ENCODE assay signal across 15 cellular contexts in the genomic region with DNA sequence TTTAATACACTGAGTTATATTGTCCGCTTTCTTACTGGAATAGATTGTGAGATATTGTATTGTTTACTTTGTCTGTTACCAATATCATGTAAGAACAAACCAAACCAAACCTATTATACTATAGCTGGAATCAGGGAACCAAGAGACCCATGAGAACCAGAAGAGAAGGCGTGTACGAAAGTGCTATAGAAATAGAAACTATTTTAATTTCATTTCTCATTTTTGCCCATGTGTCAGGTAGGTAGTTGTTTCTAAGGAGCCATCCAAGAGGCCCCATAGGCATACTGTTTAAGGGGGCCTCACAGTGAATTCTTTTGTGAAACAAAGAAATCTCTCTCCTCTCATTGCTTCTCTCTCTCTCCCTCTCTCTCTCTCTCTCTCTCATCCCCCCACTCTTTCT.
"Had no signal": no experiment of that assay in that cellular context is flagged by ENCODE, and none has a peak within 500 bp of the region (broad histone marks: within the 10 kb centered on the region; RNA-seq: fewer than 3 reads in every experiment).

No MANE protein-coding gene starts in this region.

- H3K4me1 Mint-ChIP-seq: activated CD8-positive, alpha-beta memory T cell treated with anti-CD3 and anti-CD28 coated beads, Interleukin-2, amount 10 ng/mL, durations not matched to agents 7 days and 5 days; memory B cell; stimulated activated memory B cell treated with anti-CD40 and anti-IgM and Interleukin-4, amounts not matched to agents 10 μg/mL and 1 μg/mL and 100 μg/mL, for 72 hours had no signal

- H3K36me3 ChIP-seq: tibial artery, WERI-Rb-1 had no signal

- H3K27ac ChIP-seq: foreskin keratinocyte, tibial artery, WERI-Rb-1 had no signal

- H3K9me3 ChIP-seq: mucosa of descending colon, tibial artery had no signal

- H3K27ac Mint-ChIP-seq: activated CD4-positive, alpha-beta memory T cell treated with anti-CD3 and anti-CD28 coated beads for 36 hours; activated CD8-positive, alpha-beta memory T cell treated with anti-CD3 and anti-CD28 coated beads, Interleukin-2, amount 10 ng/mL, durations not matched to agents 7 days and 5 days; activated naive CD4-positive, alpha-beta T cell treated with anti-CD3 and anti-CD28 coated beads, Interleukin-2, amount 50 U/mL, for 72 hours; memory B cell; naive thymus-derived CD4-positive, alpha-beta T cell; stimulated activated memory B cell treated with anti-CD40 and anti-IgM and Interleukin-4, amounts not matched to agents 10 μg/mL and 1 μg/mL and 100 μg/mL, for 72 hours had no signal

- DNase-seq: activated CD4-positive, alpha-beta memory T cell treated with anti-CD3 and anti-CD28 coated beads for 36 hours; activated CD8-positive, alpha-beta memory T cell treated with anti-CD3 and anti-CD28 coated beads, Interleukin-2, amount 10 ng/mL, durations not matched to agents 7 days and 5 days; activated effector memory CD4-positive, alpha-beta T cell treated with anti-CD3 and anti-CD28 coated beads, Interleukin-2, amount 50 U/mL, for 16 hours; activated T-cell treated with anti-CD3 and anti-CD28 coated beads, Interleukin-2, amount 50 U/mL, for 1 hour; foreskin keratinocyte; glutamatergic neuron; left ventricle myocardium superior; mucosa of descending colon; naive thymus-derived CD4-positive, alpha-beta T cell; stimulated activated CD4-positive, alpha-beta T cell treated with anti-CD3 and anti-CD28 coated beads, Interleukin-2, amount 100 ng/mL, for 48 hours; tibial artery; WERI-Rb-1 had no signal

- H3K27me3 Mint-ChIP-seq: stimulated activated memory B cell treated with anti-CD40 and anti-IgM and Interleukin-4, amounts not matched to agents 10 μg/mL and 1 μg/mL and 100 μg/mL, for 72 hours had no signal

- H3K4me3 ChIP-seq: mucosa of descending colon, tibial artery had no signal

- H3K36me3 Mint-ChIP-seq: activated CD4-positive, alpha-beta memory T cell treated with anti-CD3 and anti-CD28 coated beads for 36 hours; activated CD8-positive, alpha-beta memory T cell treated with anti-CD3 and anti-CD28 coated beads, Interleukin-2, amount 10 ng/mL, durations not matched to agents 7 days and 5 days; activated naive CD4-positive, alpha-beta T cell treated with anti-CD3 and anti-CD28 coated beads, Interleukin-2, amount 50 U/mL, for 72 hours; memory B cell; naive thymus-derived CD4-positive, alpha-beta T cell; stimulated activated memory B cell treated with anti-CD40 and anti-IgM and Interleukin-4, amounts not matched to agents 10 μg/mL and 1 μg/mL and 100 μg/mL, for 72 hours had no signal

- H3K4me1 ChIP-seq: foreskin keratinocyte, tibial artery had no signal

- H3K9me3 Mint-ChIP-seq: activated CD4-positive, alpha-beta memory T cell treated with anti-CD3 and anti-CD28 coated beads for 36 hours; activated naive CD4-positive, alpha-beta T cell treated with anti-CD3 and anti-CD28 coated beads, Interleukin-2, amount 50 U/mL, for 72 hours; naive thymus-derived CD4-positive, alpha-beta T cell had no signal

- H3K27me3 ChIP-seq: foreskin keratinocyte had no signal

- ATAC-seq: activated CD8-positive, alpha-beta memory T cell treated with anti-CD3 and anti-CD28 coated beads, Interleukin-2, amount 10 ng/mL, durations not matched to agents 7 days and 5 days; activated naive CD4-positive, alpha-beta T cell treated with anti-CD3 and anti-CD28 coated beads, Interleukin-2, amount 50 U/mL, for 72 hours; foreskin keratinocyte; left ventricle myocardium superior; mucosa of descending colon; naive thymus-derived CD4-positive, alpha-beta T cell; stimulated activated memory B cell treated with anti-CD40 and anti-IgM and Interleukin-4, amounts not matched to agents 10 μg/mL and 1 μg/mL and 100 μg/mL, for 72 hours had no signal

- H3K4me3 Mint-ChIP-seq: activated CD4-positive, alpha-beta memory T cell treated with anti-CD3 and anti-CD28 coated beads for 36 hours; activated CD8-positive, alpha-beta memory T cell treated with anti-CD3 and anti-CD28 coated beads, Interleukin-2, amount 10 ng/mL, durations not matched to agents 7 days and 5 days; memory B cell; naive thymus-derived CD4-positive, alpha-beta T cell; stimulated activated memory B cell treated with anti-CD40 and anti-IgM and Interleukin-4, amounts not matched to agents 10 μg/mL and 1 μg/mL and 100 μg/mL, for 72 hours had no signal
